In genomic region chr10:5876181-5876768, GRCh38 we compare ENCODE assay signal across 18 cellular contexts. TPM values are rescaled to one million over a fixed set of nuclear protein-coding genes. Genes with fewer than 3 reads are reported as not detected.
DNase-seq lines count a peak whose midpoint lies in the region; ATAC-seq, FAIRE-seq and TF ChIP-seq lines count a peak whose summit lies in the region.
"Had no signal": no experiment of that assay in that cellular context is flagged by ENCODE, and none has a peak within 500 bp of the region (broad histone marks: within the 10 kb centered on the region; RNA-seq: fewer than 3 reads in every experiment).

No MANE protein-coding gene starts in this region.

- no peaks in the 10 kb centered on the region for H3K9me3 Mint-ChIP-seq in naive thymus-derived CD4-positive, alpha-beta T cell

- CTCF ChIA-PET in naive thymus-derived CD4-positive, alpha-beta T cell (lab: Charles Lee) = interaction anchor here (1.6 kb wide), 1 partner anchor 10 kb away, joined by 8 read pairs; no protein-coding TSS in a partner anchor

- intact Hi-C loops in spleen (cut with DNase I; ENCODE audit: low total_unique reads) = loop anchor here (10.0 kb wide), 3 partner anchors 61 to 431 kb away; partner anchors contain the start of genes GDI2 and TASOR2
- intact Hi-C loops in aorta (cut with DNase I) = loop anchor here (10.0 kb wide), 3 partner anchors 191 to 1061 kb away; partner anchors contain the start of gene TASOR2 (in 2 of the 2)
- intact Hi-C loops in naive thymus-derived CD4-positive, alpha-beta T cell (cut with micrococcal nuclease) = loop anchor here in 1 of 2 donors (10.0 kb wide), 1 partner anchor 1061 kb away; no protein-coding TSS in a partner anchor

- H3K27ac Mint-ChIP-seq in naive thymus-derived CD4-positive, alpha-beta T cell = no peak overlapping the region

- H3K36me3 Mint-ChIP-seq in naive thymus-derived CD4-positive, alpha-beta T cell = peaks cover 0 to 31% (median 13%) of the 10 kb centered on the region in 5 donors

- no peaks in the 10 kb centered on the region for H3K9me3 ChIP-seq in spleen
- no peaks in the 10 kb centered on the region for H3K9me3 ChIP-seq in aorta (ENCODE audit: control insufficient read depth, low read length)
- H3K9me3 ChIP-seq in naive thymus-derived CD4-positive, alpha-beta T cell (ENCODE audit: control insufficient read depth in 2 of 3, low read length in 3 of 3) = no peaks in the 10 kb centered on the region
- H3K9me3 ChIP-seq: stomach had no signal

- POLR2A ChIA-PET in naive thymus-derived CD4-positive, alpha-beta T cell (lab: Charles Lee) = interaction anchor here (0.7 kb wide), 1 partner anchor 23 kb away, joined by 4 read pairs; no protein-coding TSS in a partner anchor

- H3K4me3 ChIP-seq in foreskin fibroblast (ENCODE audit: low read depth in 1 of 2, low read length in 2 of 2) = peak overlapping the region in 1 of 2 donors; percentile 0
- no peak overlapping the region for H3K4me3 ChIP-seq in spleen
- no peak overlapping the region for H3K4me3 ChIP-seq in aorta (ENCODE audit: low read length in 2 of 2)
- H3K4me3 ChIP-seq in naive thymus-derived CD4-positive, alpha-beta T cell (ENCODE audit: low read length) = no peak overlapping the region
- H3K4me3 ChIP-seq: stomach had no signal

- no peak for TF ChIP-seq CTCF in foreskin fibroblast (IDR thresholded peaks at IDR 0.05; ENCODE audit: low read depth, low read length)
- TF ChIP-seq CTCF in spleen (IDR thresholded peaks at IDR 0.05 in 8 of 11, conservative IDR thresholded peaks at IDR 0.05 in 3 of 11) = no peak

- H3K27ac ChIP-seq in spleen = no peak overlapping the region
- no peak overlapping the region for H3K27ac ChIP-seq in aorta (ENCODE audit: low read depth in 1 of 2, low read length in 2 of 2)
- H3K27ac ChIP-seq in naive thymus-derived CD4-positive, alpha-beta T cell (ENCODE audit: low read depth, low read length) = no peak overlapping the region
- H3K27ac ChIP-seq: parathyroid adenoma, stomach had no signal

- 80 to 87% (median 82%) methylated on average over 14 of the region's 14 CpGs for WGBS in spleen, 5 donors
- 67 to 68% methylated on average over 14 of the region's 14 CpGs for WGBS in aorta, 2 donors

- TF ChIP-seq POLR2A in spleen (IDR thresholded peaks at IDR 0.05) = no peak

- H3K27me3 ChIP-seq in spleen (replicated peaks in 1 of 7) (no peaks in the 10 kb centered on the region), aorta (ENCODE audit: control insufficient read depth in 1 of 2, insufficient read depth in 2 of 2, low read length in 1 of 2) (no peaks in the 10 kb centered on the region)
- no peaks in the 10 kb centered on the region for H3K27me3 ChIP-seq in naive thymus-derived CD4-positive, alpha-beta T cell (ENCODE audit: control insufficient read depth in 2 of 2, insufficient read depth in 2 of 2, low read length in 2 of 2)
- H3K27me3 ChIP-seq: stomach had no signal

- H3K4me1 Mint-ChIP-seq in naive thymus-derived CD4-positive, alpha-beta T cell = peaks cover 2 to 10% (median 5%) of the 10 kb centered on the region in 7 donors

- H3K4me1 ChIP-seq in spleen = peaks cover 0 to 15% (median 8%) of the 10 kb centered on the region in 6 donors
- H3K4me1 ChIP-seq in aorta (ENCODE audit: control insufficient read depth in 1 of 2, insufficient read depth in 2 of 2, low read length in 2 of 2) = no peaks in the 10 kb centered on the region
- H3K4me1 ChIP-seq in naive thymus-derived CD4-positive, alpha-beta T cell (ENCODE audit: control insufficient read depth in 2 of 2, insufficient read depth in 2 of 2, low read length in 2 of 2) = no peaks in the 10 kb centered on the region
- H3K4me1 ChIP-seq: parathyroid adenoma had no signal

- FAIRE-seq in urothelium cell line (lab: Jason Lieb, UNC) = no peak
- FAIRE-seq: colon had no signal

- ATAC-seq in SK-N-SH treated with all-trans-retinoic acid at 6 μM for 48 hours (peak; percentile 86), aorta (ENCODE audit: low FRiP score) (no peak)
- no peak for ATAC-seq in naive thymus-derived CD4-positive, alpha-beta T cell
- ATAC-seq: left ventricle myocardium superior had no signal

- peaks cover 0 to 4% (median 0%) of the 10 kb centered on the region in 5 donors for H3K27me3 Mint-ChIP-seq in naive thymus-derived CD4-positive, alpha-beta T cell

- H3K36me3 ChIP-seq in spleen (peaks cover 0 to 57% (median 26%) of the 10 kb centered on the region in 6 donors), aorta (ENCODE audit: control insufficient read depth in 1 of 2, insufficient read depth in 2 of 2, low read length in 1 of 2) (peaks cover 2 to 7% of the 10 kb centered on the region in 2 donors)
- H3K36me3 ChIP-seq in naive thymus-derived CD4-positive, alpha-beta T cell (ENCODE audit: control insufficient read depth in 2 of 3, insufficient read depth in 3 of 3, low read length in 3 of 3) = peaks cover 0 to 36% (median 3%) of the 10 kb centered on the region in 3 experiments

- no peak overlapping the region for H3K4me3 Mint-ChIP-seq in naive thymus-derived CD4-positive, alpha-beta T cell

- DNase-seq in GM03348 (ENCODE audit: low spot score) (peak; percentile 86), foreskin fibroblast (peak; percentile 89 to 93), spleen (peak; percentile 16), aorta (no peak), urothelium cell line (ENCODE audit: low spot score) (no peak)
- DNase-seq in activated CD4-positive, alpha-beta T cell treated with anti-CD3 and anti-CD28 coated beads, Interleukin-2, amount 50 U/mL, for 1 hour = no peak
- no peak for DNase-seq in naive thymus-derived CD4-positive, alpha-beta T cell
- DNase-seq: activated CD4-positive, alpha-beta T cell treated with anti-CD3 and anti-CD28 coated beads, Interleukin-2, amount 50 U/mL, for 48 hours; activated effector memory CD4-positive, alpha-beta T cell treated with anti-CD3 and anti-CD28 coated beads, Interleukin-2, amount 50 U/mL, for 16 hours; glutamatergic neuron; left ventricle myocardium superior; NCI-H2029; OCI-M1; stimulated activated CD4-positive, alpha-beta T cell treated with anti-CD3 and anti-CD28 coated beads, Interleukin-4, amount 100 ng/mL, for 24 hours; stomach had no signal

TF ChIP-seq in SK-N-SH treated with all-trans-retinoic acid at 6 μM for 48 hours, 23 proteins besides CTCF, POLR2A, EP300 and RAD21:
- TF ChIP-seq SNAI2 (CRISPR knock-in tag; IDR thresholded peaks at IDR 0.05) (no peak), ZC3H10 (CRISPR knock-in tag; IDR thresholded peaks at IDR 0.05) (no peak), TSHZ2 (CRISPR knock-in tag; IDR thresholded peaks at IDR 0.05) (0 out of 2 replicates have a peak, but pooled peaks have one; percentile 55), ZNF70 (CRISPR knock-in tag; IDR thresholded peaks at IDR 0.05) (no peak), TOX (CRISPR knock-in tag; IDR thresholded peaks at IDR 0.05; ENCODE audit: borderline replicate concordance) (no peak), ARNTL (CRISPR knock-in tag; IDR thresholded peaks at IDR 0.05; ENCODE audit: borderline replicate concordance, low read depth) (no peak), TCF4 (CRISPR knock-in tag; IDR thresholded peaks at IDR 0.05; ENCODE audit: borderline replicate concordance) (peak; percentile 87), ZFP30 (CRISPR knock-in tag; IDR thresholded peaks at IDR 0.05) (no peak)
TF ChIP-seq in SK-N-SH treated with all-trans-retinoic acid at 6 μM for 48 hours: peak in this region for 2.

RNA-seq across cellular contexts. Expression of gene ANKRD16, which starts 13.4 kb away (rescaled TPM):
- total RNA-seq in spleen (10 to 100 TPM in 1 of 7 donors, 1 to 10 TPM in 6; 5.8 to 10.5 (median 6.8) TPM), aorta (1 to 10 TPM; 4.6 to 8.8 TPM)
- polyA plus RNA-seq in spleen (1 to 10 TPM; 2.7 to 5.1 (median 4.3) TPM), aorta (1 to 10 TPM; 6.1 to 6.7 TPM)
- total RNA-seq in naive thymus-derived CD4-positive, alpha-beta T cell = 1 to 10 TPM; 4.6 to 9.8 (median 7.2) TPM
- 1 to 10 TPM; 6.2 to 7.0 TPM for polyA plus RNA-seq in naive thymus-derived CD4-positive, alpha-beta T cell

RNA-seq across cellular contexts. Expression of gene FBH1, which starts 13.8 kb away (rescaled TPM):
- total RNA-seq in spleen (100 to 1,000 TPM; 101 to 118 (median 111) TPM), aorta (100 to 1,000 TPM; 108 to 110 TPM)
- polyA plus RNA-seq in spleen (10 to 100 TPM; 33.4 to 47.8 (median 40.9) TPM), aorta (100 to 1,000 TPM in 1 of 2 donors, 10 to 100 TPM in 1; 36.9 to 101 TPM)
- total RNA-seq in naive thymus-derived CD4-positive, alpha-beta T cell = 100 to 1,000 TPM in 2 of 5 experiments, 10 to 100 TPM in 3; 64.8 to 105 (median 78.6) TPM
- 10 to 100 TPM; 59.9 to 96.4 TPM for polyA plus RNA-seq in naive thymus-derived CD4-positive, alpha-beta T cell

Comparison
In these comparisons a context has a peak if more than half of its experiments do, and no peak if none do; other contexts are left out.
1. DNase-seq: peak in GM03348 (single experiment), foreskin fibroblast (2 of 2) and spleen (single experiment); none in aorta (0 of 2), activated CD4-positive, alpha-beta T cell treated with anti-CD3 and anti-CD28 coated beads, Interleukin-2, amount 50 U/mL, for 1 hour (single experiment), naive thymus-derived CD4-positive, alpha-beta T cell (0 of 9) and urothelium cell line (single experiment).